ENCODE assay signal across 14 cellular contexts in the genomic region with DNA sequence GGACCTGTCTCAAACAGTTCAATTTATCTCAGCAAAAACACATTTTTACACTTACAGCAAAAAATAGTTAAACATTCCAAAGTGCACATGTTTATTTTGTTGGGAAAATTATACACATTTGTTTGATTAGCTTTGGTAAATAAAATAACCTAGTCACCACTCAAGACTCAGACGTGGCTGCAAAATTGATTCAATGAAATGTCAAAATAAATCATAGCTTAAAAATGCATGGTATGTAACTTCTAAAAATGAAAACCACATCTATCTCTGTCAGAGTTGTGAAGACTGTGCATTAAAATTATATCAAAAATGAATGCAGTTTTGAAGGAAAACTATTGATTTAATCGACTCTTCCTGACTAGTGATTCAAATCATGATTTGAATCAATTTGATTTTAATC. TPM values are rescaled to one million over a fixed set of nuclear protein-coding genes. Genes with fewer than 3 reads are reported as not detected.
A peak's percentile ranks its signal among the peaks of the same experiment; 100 is the strongest.
DNase-seq lines count a peak whose midpoint lies in the region; ATAC-seq, FAIRE-seq and TF ChIP-seq lines count a peak whose summit lies in the region.
"Had no signal": no experiment of that assay in that cellular context is flagged by ENCODE, and none has a peak within 500 bp of the region (broad histone marks: within the 10 kb centered on the region; RNA-seq: fewer than 3 reads in every experiment).

No MANE protein-coding gene starts in this region.

- no peak overlapping the region for H3K4me3 ChIP-seq in PC-3 (ENCODE audit: low read length)
- no peak overlapping the region for H3K4me3 ChIP-seq in choroid plexus epithelial cell (ENCODE audit: low read depth, low read length)
- no peak overlapping the region for H3K4me3 ChIP-seq in kidney (ENCODE audit: low read length in 2 of 2)
- H3K4me3 ChIP-seq: BLaER1, GM23338 had no signal

- H3K9ac ChIP-seq in PC-3 (ENCODE audit: low read length): no peak overlapping the region
- no peak overlapping the region for H3K9ac ChIP-seq in kidney (ENCODE audit: low read length in 2 of 2)
- H3K9ac ChIP-seq: BLaER1 had no signal

- intact Hi-C loops in PC-3 (cut with micrococcal nuclease): no loop called here
- intact Hi-C loops in kidney (cut with DNase I): no loop called here

- ATAC-seq in PC-3 (peak; percentile 77), GM21529 (IDR thresholded peaks at IDR 0.05; ENCODE audit: unreplicated experiment) (no peak), T-helper 17 cell (no peak), SK-N-SH treated with all-trans-retinoic acid at 6 μM for 48 hours (no peak)
- ATAC-seq: GM23338, HepG2 had no signal

- CTCF ChIA-PET in PC-3 (lab: Charles Lee): no interaction called here

- H3K9me3 ChIP-seq in PC-3 (ENCODE audit: low read length): no peaks in the 10 kb centered on the region
- H3K9me3 ChIP-seq in kidney (ENCODE audit: control insufficient read depth in 1 of 2, low read length in 2 of 2): no peaks in the 10 kb centered on the region
- H3K9me3 ChIP-seq in T-helper 17 cell (ENCODE audit: control insufficient read depth, low read length, poor library complexity, severe bottlenecking): no peaks in the 10 kb centered on the region
- H3K9me3 ChIP-seq: BLaER1, Caco-2 had no signal

- H3K27me3 ChIP-seq in PC-3 (ENCODE audit: low read length): no peaks in the 10 kb centered on the region
- H3K27me3 ChIP-seq: BLaER1 had no signal

- FAIRE-seq in kidney (lab: Jason Lieb, UNC): no peak
- FAIRE-seq: HepG2 had no signal

- TF ChIP-seq CTCF in PC-3 (conservative IDR thresholded peaks at IDR 0.05; ENCODE audit: low read depth, low read length) (no peak), choroid plexus epithelial cell (conservative IDR thresholded peaks at IDR 0.05; ENCODE audit: low read depth, low read length) (no peak), kidney (IDR thresholded peaks at IDR 0.05; ENCODE audit: borderline replicate concordance, extremely low read depth, insufficient read depth) (no peak)

- H3K36me3 ChIP-seq in PC-3 (ENCODE audit: low read depth, low read length) (no peaks in the 10 kb centered on the region), kidney (ENCODE audit: control insufficient read depth in 1 of 2, insufficient read depth in 2 of 2, low read length in 2 of 2) (no peaks in the 10 kb centered on the region)

- no peaks in the 10 kb centered on the region for H3K4me1 Mint-ChIP-seq in T-helper 17 cell
- H3K4me1 Mint-ChIP-seq: CD8-positive, alpha-beta memory T cell; GM23338 had no signal

- H3F3A ChIP-seq in PC-3 (ENCODE audit: low read length, unreplicated experiment): no peaks in the 10 kb centered on the region

- H3K4me3 Mint-ChIP-seq in T-helper 17 cell: no peak overlapping the region
- H3K4me3 Mint-ChIP-seq: CD8-positive, alpha-beta memory T cell; GM23338 had no signal

- H3K27ac Mint-ChIP-seq in T-helper 17 cell: no peak overlapping the region
- H3K27ac Mint-ChIP-seq: CD8-positive, alpha-beta memory T cell; GM23338 had no signal

- H3K4me1 ChIP-seq in PC-3 (ENCODE audit: insufficient read depth, low read length): peaks cover 27% of the 10 kb centered on the region
- H3K4me1 ChIP-seq in kidney (ENCODE audit: control insufficient read depth in 1 of 2, insufficient read depth in 1 of 2, low read depth in 1 of 2, low read length in 2 of 2): peaks cover 42 to 46% of the 10 kb centered on the region in 2 donors
- H3K4me1 ChIP-seq: BLaER1, Caco-2 had no signal

- no peaks in the 10 kb centered on the region for H3K79me2 ChIP-seq in PC-3 (ENCODE audit: low read length)

- peak; percentile 64 for DNase-seq in PC-3
- peak; percentile 13 for DNase-seq in choroid plexus epithelial cell (ENCODE audit: low read depth)
- no peak for DNase-seq in kidney
- DNase-seq in DMS79 (lab: John Stamatoyannopoulos, UW): no peak
- no peak for DNase-seq in T-helper 17 cell
- DNase-seq: AML-193; Caco-2; CD8-positive, alpha-beta memory T cell; H7 had no signal

- POLR2A ChIA-PET in PC-3 (lab: Charles Lee; ENCODE audit: unreplicated experiment): no interaction called here

- H2AFZ ChIP-seq in PC-3 (ENCODE audit: low read length): no peak overlapping the region
- H2AFZ ChIP-seq: GM23338 had no signal

- BruUV-seq in PC-3 (replicated peaks; lab: Mats Ljungman, UMichigan): no TSS peak

- no peaks in the 10 kb centered on the region for H3K9me2 ChIP-seq in PC-3 (replicated peaks; ENCODE audit: low read length)

- H3K4me2 ChIP-seq in PC-3 (ENCODE audit: low read length): peak overlapping the region; percentile 42
- H3K4me2 ChIP-seq: BLaER1, GM23338 had no signal

- peak overlapping the region; percentile 19; the same call in 1 of the 2 replicates for H3K27ac ChIP-seq in PC-3 (ENCODE audit: low read length)
- peak overlapping the region; percentile 43 to 71 for H3K27ac ChIP-seq in kidney (ENCODE audit: low read depth in 2 of 2, low read length in 2 of 2)
- H3K27ac ChIP-seq: BLaER1 had no signal

- H4K20me1 ChIP-seq in PC-3 (ENCODE audit: low read length): no peaks in the 10 kb centered on the region

- peaks cover 4% of the 10 kb centered on the region for H3K36me3 Mint-ChIP-seq in T-helper 17 cell (ENCODE audit: low read depth)
- H3K36me3 Mint-ChIP-seq: CD8-positive, alpha-beta memory T cell had no signal

- peaks cover 74% of the 10 kb centered on the region for H3K27me3 Mint-ChIP-seq in T-helper 17 cell

TF ChIP-seq in SK-N-SH treated with all-trans-retinoic acid at 6 μM for 48 hours, 23 proteins besides CTCF, POLR2A, EP300 and RAD21 (continues in another document):
- TF ChIP-seq BACH2 (CRISPR knock-in tag; IDR thresholded peaks at IDR 0.05; ENCODE audit: borderline replicate concordance) (no peak), GLIS3 (CRISPR knock-in tag; IDR thresholded peaks at IDR 0.05) (no peak), ISL1 (CRISPR knock-in tag; IDR thresholded peaks at IDR 0.05) (no peak), OSR1 (CRISPR knock-in tag; IDR thresholded peaks at IDR 0.05) (no peak), ZNF565 (CRISPR knock-in tag; conservative IDR thresholded peaks at IDR 0.05; ENCODE audit: low read depth) (no peak), ZFP30 (CRISPR knock-in tag; IDR thresholded peaks at IDR 0.05) (no peak), ZNF70 (CRISPR knock-in tag; IDR thresholded peaks at IDR 0.05) (no peak), RARB (CRISPR knock-in tag; IDR thresholded peaks at IDR 0.05) (no peak)
- TF ChIP-seq, protein P1, sequence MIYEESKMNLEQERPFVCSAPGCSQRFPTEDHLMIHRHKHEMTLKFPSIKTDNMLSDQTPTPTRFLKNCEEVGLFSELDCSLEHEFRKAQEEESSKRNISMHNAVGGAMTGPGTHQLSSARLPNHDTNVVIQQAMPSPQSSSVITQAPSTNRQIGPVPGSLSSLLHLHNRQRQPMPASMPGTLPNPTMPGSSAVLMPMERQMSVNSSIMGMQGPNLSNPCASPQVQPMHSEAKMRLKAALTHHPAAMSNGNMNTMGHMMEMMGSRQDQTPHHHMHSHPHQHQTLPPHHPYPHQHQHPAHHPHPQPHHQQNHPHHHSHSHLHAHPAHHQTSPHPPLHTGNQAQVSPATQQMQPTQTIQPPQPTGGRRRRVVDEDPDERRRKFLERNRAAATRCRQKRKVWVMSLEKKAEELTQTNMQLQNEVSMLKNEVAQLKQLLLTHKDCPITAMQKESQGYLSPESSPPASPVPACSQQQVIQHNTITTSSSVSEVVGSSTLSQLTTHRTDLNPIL (CRISPR knock-in tag; IDR thresholded peaks at IDR 0.05; ENCODE audit: low read depth): no peak
- TF ChIP-seq, protein P2, sequence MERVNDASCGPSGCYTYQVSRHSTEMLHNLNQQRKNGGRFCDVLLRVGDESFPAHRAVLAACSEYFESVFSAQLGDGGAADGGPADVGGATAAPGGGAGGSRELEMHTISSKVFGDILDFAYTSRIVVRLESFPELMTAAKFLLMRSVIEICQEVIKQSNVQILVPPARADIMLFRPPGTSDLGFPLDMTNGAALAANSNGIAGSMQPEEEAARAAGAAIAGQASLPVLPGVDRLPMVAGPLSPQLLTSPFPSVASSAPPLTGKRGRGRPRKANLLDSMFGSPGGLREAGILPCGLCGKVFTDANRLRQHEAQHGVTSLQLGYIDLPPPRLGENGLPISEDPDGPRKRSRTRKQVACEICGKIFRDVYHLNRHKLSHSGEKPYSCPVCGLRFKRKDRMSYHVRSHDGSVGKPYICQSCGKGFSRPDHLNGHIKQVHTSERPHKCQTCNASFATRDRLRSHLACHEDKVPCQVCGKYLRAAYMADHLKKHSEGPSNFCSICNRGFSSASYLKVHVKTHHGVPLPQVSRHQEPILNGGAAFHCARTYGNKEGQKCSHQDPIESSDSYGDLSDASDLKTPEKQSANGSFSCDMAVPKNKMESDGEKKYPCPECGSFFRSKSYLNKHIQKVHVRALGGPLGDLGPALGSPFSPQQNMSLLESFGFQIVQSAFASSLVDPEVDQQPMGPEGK (CRISPR knock-in tag; IDR thresholded peaks at IDR 0.05; ENCODE audit: borderline replicate concordance): no peak
- TF ChIP-seq, protein P3, sequence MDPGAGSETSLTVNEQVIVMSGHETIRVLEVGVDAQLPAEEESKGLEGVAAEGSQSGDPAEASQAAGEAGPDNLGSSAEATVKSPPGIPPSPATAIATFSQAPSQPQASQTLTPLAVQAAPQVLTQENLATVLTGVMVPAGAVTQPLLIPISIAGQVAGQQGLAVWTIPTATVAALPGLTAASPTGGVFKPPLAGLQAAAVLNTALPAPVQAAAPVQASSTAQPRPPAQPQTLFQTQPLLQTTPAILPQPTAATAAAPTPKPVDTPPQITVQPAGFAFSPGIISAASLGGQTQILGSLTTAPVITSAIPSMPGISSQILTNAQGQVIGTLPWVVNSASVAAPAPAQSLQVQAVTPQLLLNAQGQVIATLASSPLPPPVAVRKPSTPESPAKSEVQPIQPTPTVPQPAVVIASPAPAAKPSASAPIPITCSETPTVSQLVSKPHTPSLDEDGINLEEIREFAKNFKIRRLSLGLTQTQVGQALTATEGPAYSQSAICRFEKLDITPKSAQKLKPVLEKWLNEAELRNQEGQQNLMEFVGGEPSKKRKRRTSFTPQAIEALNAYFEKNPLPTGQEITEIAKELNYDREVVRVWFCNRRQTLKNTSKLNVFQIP (CRISPR knock-in tag; IDR thresholded peaks at IDR 0.05; ENCODE audit: borderline replicate concordance, low read depth): no peak
- TF ChIP-seq, protein P4, sequence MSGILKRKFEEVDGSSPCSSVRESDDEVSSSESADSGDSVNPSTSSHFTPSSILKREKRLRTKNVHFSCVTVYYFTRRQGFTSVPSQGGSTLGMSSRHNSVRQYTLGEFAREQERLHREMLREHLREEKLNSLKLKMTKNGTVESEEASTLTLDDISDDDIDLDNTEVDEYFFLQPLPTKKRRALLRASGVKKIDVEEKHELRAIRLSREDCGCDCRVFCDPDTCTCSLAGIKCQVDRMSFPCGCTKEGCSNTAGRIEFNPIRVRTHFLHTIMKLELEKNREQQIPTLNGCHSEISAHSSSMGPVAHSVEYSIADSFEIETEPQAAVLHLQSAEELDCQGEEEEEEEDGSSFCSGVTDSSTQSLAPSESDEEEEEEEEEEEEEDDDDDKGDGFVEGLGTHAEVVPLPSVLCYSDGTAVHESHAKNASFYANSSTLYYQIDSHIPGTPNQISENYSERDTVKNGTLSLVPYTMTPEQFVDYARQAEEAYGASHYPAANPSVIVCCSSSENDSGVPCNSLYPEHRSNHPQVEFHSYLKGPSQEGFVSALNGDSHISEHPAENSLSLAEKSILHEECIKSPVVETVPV (CRISPR knock-in tag; IDR thresholded peaks at IDR 0.05): no peak

RNA-seq across cellular contexts. Expression of a gene that starts 56.7 kb away (rescaled TPM):
- 10.2 and 12.7 TPM in 2 replicates for total RNA-seq in PC-3 (2014; rRNA removed)
- total RNA-seq in kidney: 84.6 TPM
- 90.3 TPM for polyA plus RNA-seq in kidney (ENCODE audit: insufficient read depth, low read depth, low replicate concordance)
- not detected for total RNA-seq in T-helper 17 cell
- total RNA-seq: Caco-2, HepG2 had no signal
- polyA plus RNA-seq: CD8-positive, alpha-beta memory T cell; HepG2 had no signal

Comparison
In these comparisons a context has a peak if more than half of its experiments do, and no peak if none do; other contexts are left out.
1. DNase-seq: peak in PC-3 (single experiment) and choroid plexus epithelial cell (single experiment); none in kidney (single experiment), DMS79 (single experiment) and T-helper 17 cell (0 of 3).